In genomic region chr2:219010162-219010756, GRCh38 we compare ENCODE assay signal across 9 cellular contexts. TPM values are rescaled to one million over a fixed set of nuclear protein-coding genes. Genes with fewer than 3 reads are reported as not detected.
DNase-seq lines count a peak whose midpoint lies in the region; ATAC-seq and TF ChIP-seq lines count a peak whose summit lies in the region.
"Had no signal": no experiment of that assay in that cellular context is flagged by ENCODE, and none has a peak within 500 bp of the region (broad histone marks: within the 10 kb centered on the region; RNA-seq: fewer than 3 reads in every experiment).

No MANE protein-coding gene starts in this region.

- H3K4me1 Mint-ChIP-seq in activated naive CD4-positive, alpha-beta T cell treated with anti-CD3 and anti-CD28 coated beads, Interleukin-2, amount 10 ng/mL, durations not matched to agents 7 days and 5 days = no peaks in the 10 kb centered on the region
- H3K4me1 Mint-ChIP-seq in chondrocyte (ENCODE audit: low read depth) = no peaks in the 10 kb centered on the region
- H3K4me1 Mint-ChIP-seq in stimulated activated memory B cell treated with anti-CD40 and anti-IgM and Interleukin-4, amounts not matched to agents 10 μg/mL and 1 μg/mL and 100 μg/mL, for 72 hours = no peaks in the 10 kb centered on the region

- TF ChIP-seq CTCF in chondrocyte (IDR thresholded peaks at IDR 0.05) = peak; percentile 56

- H3K4me3 Mint-ChIP-seq in activated naive CD4-positive, alpha-beta T cell treated with anti-CD3 and anti-CD28 coated beads, Interleukin-2, amount 10 ng/mL, durations not matched to agents 7 days and 5 days = no peak overlapping the region
- H3K4me3 Mint-ChIP-seq in chondrocyte (ENCODE audit: unreplicated experiment) = no peak overlapping the region
- no peak overlapping the region for H3K4me3 Mint-ChIP-seq in stimulated activated memory B cell treated with anti-CD40 and anti-IgM and Interleukin-4, amounts not matched to agents 10 μg/mL and 1 μg/mL and 100 μg/mL, for 72 hours

- no peak overlapping the region for H3K27ac Mint-ChIP-seq in activated naive CD4-positive, alpha-beta T cell treated with anti-CD3 and anti-CD28 coated beads, Interleukin-2, amount 10 ng/mL, durations not matched to agents 7 days and 5 days
- H3K27ac Mint-ChIP-seq in chondrocyte (ENCODE audit: unreplicated experiment) = no peak overlapping the region
- no peak overlapping the region for H3K27ac Mint-ChIP-seq in stimulated activated memory B cell treated with anti-CD40 and anti-IgM and Interleukin-4, amounts not matched to agents 10 μg/mL and 1 μg/mL and 100 μg/mL, for 72 hours

- no peaks in the 10 kb centered on the region for H3K36me3 Mint-ChIP-seq in activated naive CD4-positive, alpha-beta T cell treated with anti-CD3 and anti-CD28 coated beads, Interleukin-2, amount 10 ng/mL, durations not matched to agents 7 days and 5 days
- no peaks in the 10 kb centered on the region for H3K36me3 Mint-ChIP-seq in chondrocyte (ENCODE audit: low read depth)
- H3K36me3 Mint-ChIP-seq in stimulated activated memory B cell treated with anti-CD40 and anti-IgM and Interleukin-4, amounts not matched to agents 10 μg/mL and 1 μg/mL and 100 μg/mL, for 72 hours = no peaks in the 10 kb centered on the region

- ATAC-seq in stimulated activated memory B cell treated with anti-CD40 and anti-IgM and Interleukin-4, amounts not matched to agents 10 μg/mL and 1 μg/mL and 100 μg/mL, for 72 hours = peak; percentile 14
- ATAC-seq in GM19328 (IDR thresholded peaks at IDR 0.05; ENCODE audit: unreplicated experiment) (no peak), HG03521 (IDR thresholded peaks at IDR 0.05; ENCODE audit: unreplicated experiment) (no peak), HG03457 (IDR thresholded peaks at IDR 0.05; ENCODE audit: unreplicated experiment) (no peak)

- peak; percentile 42 for DNase-seq in activated naive CD4-positive, alpha-beta T cell treated with anti-CD3 and anti-CD28 coated beads, Interleukin-2, amount 10 ng/mL, durations not matched to agents 7 days and 5 days
- no peak for DNase-seq in activated naive CD4-positive, alpha-beta T cell treated with anti-CD3 and anti-CD28 coated beads, Interleukin-2, amount 50 U/mL, for 16 hours
- DNase-seq in NAMALWA (ENCODE audit: low spot score) = peak; percentile 50
- no peak for DNase-seq in chondrocyte (ENCODE audit: low spot score)

- H3K9me3 Mint-ChIP-seq in activated naive CD4-positive, alpha-beta T cell treated with anti-CD3 and anti-CD28 coated beads, Interleukin-2, amount 10 ng/mL, durations not matched to agents 7 days and 5 days = no peaks in the 10 kb centered on the region
- peaks cover 2% of the 10 kb centered on the region for H3K9me3 Mint-ChIP-seq in chondrocyte (ENCODE audit: low read depth)
- no peaks in the 10 kb centered on the region for H3K9me3 Mint-ChIP-seq in stimulated activated memory B cell treated with anti-CD40 and anti-IgM and Interleukin-4, amounts not matched to agents 10 μg/mL and 1 μg/mL and 100 μg/mL, for 72 hours

- peaks cover 81% of the 10 kb centered on the region for H3K27me3 Mint-ChIP-seq in activated naive CD4-positive, alpha-beta T cell treated with anti-CD3 and anti-CD28 coated beads, Interleukin-2, amount 10 ng/mL, durations not matched to agents 7 days and 5 days
- peaks cover 47% of the 10 kb centered on the region for H3K27me3 Mint-ChIP-seq in chondrocyte (ENCODE audit: low read depth)
- peaks cover 79% of the 10 kb centered on the region for H3K27me3 Mint-ChIP-seq in stimulated activated memory B cell treated with anti-CD40 and anti-IgM and Interleukin-4, amounts not matched to agents 10 μg/mL and 1 μg/mL and 100 μg/mL, for 72 hours

- CTCF ChIA-PET in activated naive CD4-positive, alpha-beta T cell treated with anti-CD3 and anti-CD28 coated beads, Interleukin-2, amount 10 ng/mL, durations not matched to agents 7 days and 5 days (lab: Charles Lee) = interaction anchor here (0.6 to 3.2 kb wide), 13 partner anchors 9 to 149 kb away, joined by 3 to 11 read pairs (median 4); partner anchors contain the start of gene CFAP65

RNA-seq across cellular contexts. Expression of gene CRYBA2, which starts 17.0 kb away (rescaled TPM):
- total RNA-seq in chondrocyte = not detected in 3 replicates
- total RNA-seq: lung microvascular endothelial cell had no signal

RNA-seq across cellular contexts. Expression of gene FEV, which starts 25.3 kb away (rescaled TPM):
- not detected in 3 replicates for total RNA-seq in chondrocyte
- total RNA-seq: lung microvascular endothelial cell had no signal

RNA-seq across cellular contexts. Expression of gene CFAP65, which starts 31.1 kb away (rescaled TPM):
- total RNA-seq in chondrocyte = not detected in 3 replicates
- total RNA-seq: lung microvascular endothelial cell had no signal

RNA-seq across cellular contexts. Expression of gene IHH, which starts 50.5 kb away (rescaled TPM):
- 0.19 TPM in 1 of 3 replicates, not detected in the others for total RNA-seq in chondrocyte
- total RNA-seq: lung microvascular endothelial cell had no signal

RNA-seq across cellular contexts. Expression of gene CDK5R2, which starts 50.8 kb away (rescaled TPM):
- 0.22 to 0.36 TPM in 2 of 3 replicates, not detected in the other for total RNA-seq in chondrocyte
- total RNA-seq: lung microvascular endothelial cell had no signal

Comparison
In these comparisons a context has a peak if more than half of its experiments do, and no peak if none do; other contexts are left out.
1. DNase-seq: peak in activated naive CD4-positive, alpha-beta T cell treated with anti-CD3 and anti-CD28 coated beads, Interleukin-2, amount 10 ng/mL, durations not matched to agents 7 days and 5 days (single experiment) and NAMALWA (single experiment); none in activated naive CD4-positive, alpha-beta T cell treated with anti-CD3 and anti-CD28 coated beads, Interleukin-2, amount 50 U/mL, for 16 hours (single experiment) and chondrocyte (single experiment).